8 cellular contexts compared by ENCODE assay signal in genomic region chr15:52078876-52079700, GRCh38. TPM values are rescaled to one million over a fixed set of nuclear protein-coding genes. Genes with fewer than 3 reads are reported as not detected.
DNase-seq lines count a peak whose midpoint lies in the region; ATAC-seq and TF ChIP-seq lines count a peak whose summit lies in the region.

No MANE protein-coding gene starts in this region.

- H3K36me3 Mint-ChIP-seq in GM23338 (ENCODE audit: low read depth) (no peaks in the 10 kb centered on the region), natural killer cell (no peaks in the 10 kb centered on the region)
- H3K36me3 Mint-ChIP-seq in stimulated activated naive B cell treated with anti-CD40 and anti-IgM and Interleukin-4, amounts not matched to agents 10 μg/mL and 1 μg/mL and 100 μg/mL, for 72 hours = no peaks in the 10 kb centered on the region

- H2AFZ ChIP-seq in GM23338 (peak overlapping the region; percentile 83), OCI-LY3 (ENCODE audit: low read depth, low read length) (no peak overlapping the region)

- DNase-seq in Ammon's horn (ENCODE audit: low spot score) (peak; percentile 81), GM23338 (ENCODE audit: low spot score) (peak; percentile 97), activated T-cell treated with anti-CD3 and anti-CD28 coated beads for 4 hours (peak; percentile 85), esophagus squamous epithelium (lab: John Stamatoyannopoulos, UW) (no peak), natural killer cell (peak; percentile 63), cortex of kidney (lab: John Stamatoyannopoulos, UW) (no peak)
- DNase-seq in stimulated activated naive B cell treated with anti-CD40 and anti-IgM and Interleukin-4, amounts not matched to agents 10 μg/mL and 1 μg/mL and 100 μg/mL, for 72 hours = peak; percentile 40

- H3K4me3 ChIP-seq in GM23338 = no peak overlapping the region
- no peak overlapping the region for H3K4me3 ChIP-seq in OCI-LY3 (ENCODE audit: low read length)
- no peak overlapping the region for H3K4me3 ChIP-seq in esophagus squamous epithelium

- no peaks in the 10 kb centered on the region for H4K20me1 ChIP-seq in GM23338 (replicated peaks; ENCODE audit: insufficient read depth)
- H4K20me1 ChIP-seq in OCI-LY3 (ENCODE audit: insufficient read depth, low read length) = no peaks in the 10 kb centered on the region

- WGBS in esophagus squamous epithelium, 2 donors = 53 to 55% methylated on average over 11 to 13 of the region's 13 CpGs

- H3K27me3 Mint-ChIP-seq in GM23338 (ENCODE audit: insufficient read depth, low read depth, poor library complexity) (peaks cover 2% of the 10 kb centered on the region), natural killer cell (ENCODE audit: low read depth in 2 of 2) (peaks cover 23 to 37% of the 10 kb centered on the region in 2 donors)
- H3K27me3 Mint-ChIP-seq in stimulated activated naive B cell treated with anti-CD40 and anti-IgM and Interleukin-4, amounts not matched to agents 10 μg/mL and 1 μg/mL and 100 μg/mL, for 72 hours = peaks cover 7 to 8% of the 10 kb centered on the region in 2 donors

- ATAC-seq in GM23338 (peak; percentile 95), natural killer cell (peak; percentile 54 to 83 (median 77))
- ATAC-seq in stimulated activated naive B cell treated with anti-CD40 and anti-IgM and Interleukin-4, amounts not matched to agents 10 μg/mL and 1 μg/mL and 100 μg/mL, for 72 hours (replicated peaks) = peak; percentile 74 to 76

- H3K9me3 ChIP-seq in OCI-LY3 (ENCODE audit: insufficient read depth, low read length) (no peaks in the 10 kb centered on the region), esophagus squamous epithelium (no peaks in the 10 kb centered on the region)

- H3K4me2 ChIP-seq in GM23338 (no peak overlapping the region), OCI-LY3 (ENCODE audit: low read length) (no peak overlapping the region)

- H3K27ac ChIP-seq in GM23338 (ENCODE audit: low read depth) (no peak overlapping the region), OCI-LY3 (ENCODE audit: low read length) (no peak overlapping the region), esophagus squamous epithelium (peak overlapping the region in 3 of 4 donors; percentile 79 to 90 (median 90))

- H3K27ac Mint-ChIP-seq in GM23338 (no peak overlapping the region), natural killer cell (no peak overlapping the region)
- peak overlapping the region; percentile 0 for H3K27ac Mint-ChIP-seq in stimulated activated naive B cell treated with anti-CD40 and anti-IgM and Interleukin-4, amounts not matched to agents 10 μg/mL and 1 μg/mL and 100 μg/mL, for 72 hours

- no peaks in the 10 kb centered on the region for H3K4me1 ChIP-seq in GM23338 (ENCODE audit: insufficient read depth)
- H3K4me1 ChIP-seq in OCI-LY3 (ENCODE audit: low read length) = peaks cover 34% of the 10 kb centered on the region
- peaks cover 12 to 55% (median 27%) of the 10 kb centered on the region in 3 donors for H3K4me1 ChIP-seq in esophagus squamous epithelium

- H3K9me3 Mint-ChIP-seq in GM23338 (no peaks in the 10 kb centered on the region; the same call in 2 of the 3 replicates), natural killer cell (no peaks in the 10 kb centered on the region)
- no peaks in the 10 kb centered on the region for H3K9me3 Mint-ChIP-seq in stimulated activated naive B cell treated with anti-CD40 and anti-IgM and Interleukin-4, amounts not matched to agents 10 μg/mL and 1 μg/mL and 100 μg/mL, for 72 hours

- H3K9ac ChIP-seq in OCI-LY3 (ENCODE audit: low read length) = no peak overlapping the region

- TF ChIP-seq CTCF in GM23338 (conservative IDR thresholded peaks at IDR 0.05; ENCODE audit: low read depth in 2 of 2) (peak; percentile 95 to 96), OCI-LY3 (IDR thresholded peaks at IDR 0.05; ENCODE audit: low read depth, low read length) (peak; percentile 96), esophagus squamous epithelium (IDR thresholded peaks at IDR 0.05) (peak; percentile 52 to 87 (median 78)), natural killer cell (IDR thresholded peaks at IDR 0.05) (peak; percentile 80)

- no peaks in the 10 kb centered on the region for H3K79me2 ChIP-seq in GM23338 (replicated peaks; ENCODE audit: insufficient read depth)
- H3K79me2 ChIP-seq in OCI-LY3 (ENCODE audit: low read length) = no peaks in the 10 kb centered on the region

- intact Hi-C loops in esophagus squamous epithelium (cut with DNase I) = no loop called here
- intact Hi-C loops in natural killer cell (cut with micrococcal nuclease) = loop anchor here (1.0 kb wide), 1 partner anchor 97 kb away; no protein-coding TSS in a partner anchor

- H3F3A ChIP-seq in GM23338 (replicated peaks; ENCODE audit: low read depth) = no peaks in the 10 kb centered on the region

- peaks cover 7% of the 10 kb centered on the region for H3K4me1 Mint-ChIP-seq in GM23338
- peaks cover 18 to 30% of the 10 kb centered on the region in 2 donors for H3K4me1 Mint-ChIP-seq in natural killer cell
- peaks cover 24 to 26% of the 10 kb centered on the region in 2 donors for H3K4me1 Mint-ChIP-seq in stimulated activated naive B cell treated with anti-CD40 and anti-IgM and Interleukin-4, amounts not matched to agents 10 μg/mL and 1 μg/mL and 100 μg/mL, for 72 hours

- H3K4me3 Mint-ChIP-seq in GM23338 (no peak overlapping the region), natural killer cell (no peak overlapping the region)
- no peak overlapping the region for H3K4me3 Mint-ChIP-seq in stimulated activated naive B cell treated with anti-CD40 and anti-IgM and Interleukin-4, amounts not matched to agents 10 μg/mL and 1 μg/mL and 100 μg/mL, for 72 hours

- no peaks in the 10 kb centered on the region for H3K36me3 ChIP-seq in GM23338 (ENCODE audit: insufficient read depth)
- no peaks in the 10 kb centered on the region for H3K36me3 ChIP-seq in OCI-LY3 (replicated peaks; ENCODE audit: low read depth, low read length)
- no peaks in the 10 kb centered on the region for H3K36me3 ChIP-seq in esophagus squamous epithelium

- no peak for TF ChIP-seq POLR2A in esophagus squamous epithelium (IDR thresholded peaks at IDR 0.05)

- no peaks in the 10 kb centered on the region for H3K9me2 ChIP-seq in GM23338 (ENCODE audit: insufficient read depth)

- H3K27me3 ChIP-seq in GM23338 (ENCODE audit: insufficient read depth) (no peaks in the 10 kb centered on the region), OCI-LY3 (ENCODE audit: low read depth, low read length) (no peaks in the 10 kb centered on the region), esophagus squamous epithelium (no peaks in the 10 kb centered on the region)

RNA-seq across cellular contexts. Expression of gene BCL2L10, which starts 33.5 kb away (rescaled TPM):
- 1.6 and 3.3 TPM in 2 replicates for total RNA-seq in GM23338 (2014; rRNA removed; shearing (Covaris generic))
- polyA plus RNA-seq in GM23338 (2016; fragmentation: Nextera tagmentation; extraction: Ambion mirVana) = 1.9 and 4.3 TPM in 2 replicates
- total RNA-seq in esophagus squamous epithelium (10 to 100 TPM in 1 of 4 donors, 1 to 10 TPM in 3; 4.5 to 14.4 (median 5.9) TPM), natural killer cell (under 1 TPM in 1 of 3 donors, not detected in 2; 0.45 TPM)

Comparison
In these comparisons a context has a peak if more than half of its experiments do, and no peak if none do; other contexts are left out.
1. DNase-seq: peak in Ammon's horn (single experiment), GM23338 (single experiment), activated T-cell treated with anti-CD3 and anti-CD28 coated beads for 4 hours (single experiment), natural killer cell (single experiment) and stimulated activated naive B cell treated with anti-CD40 and anti-IgM and Interleukin-4, amounts not matched to agents 10 μg/mL and 1 μg/mL and 100 μg/mL, for 72 hours (single experiment); none in esophagus squamous epithelium (single experiment) and cortex of kidney (single experiment).
2. H3K27ac ChIP-seq: peak in esophagus squamous epithelium (3 of 4); none in GM23338 (single experiment) and OCI-LY3 (single experiment).
3. Peak in every context shown above with its lines, with median percentiles within 50 percentile points of each other: ATAC-seq and CTCF ChIP-seq.